In genomic region chr10:110459600-110459999, GRCh38 we compare ENCODE assay signal across 16 cellular contexts. TPM values are rescaled to one million over a fixed set of nuclear protein-coding genes. Genes with fewer than 3 reads are reported as not detected.
DNase-seq lines count a peak whose midpoint lies in the region; ATAC-seq and TF ChIP-seq lines count a peak whose summit lies in the region.
"Had no signal": no experiment of that assay in that cellular context is flagged by ENCODE, and none has a peak within 500 bp of the region (broad histone marks: within the 10 kb centered on the region; RNA-seq: fewer than 3 reads in every experiment).

No MANE protein-coding gene starts in this region.

- ATAC-seq in GM23338 (no peak), PC-3 (no peak), HG02610 (IDR thresholded peaks at IDR 0.05; ENCODE audit: unreplicated experiment) (no peak)
- ATAC-seq in activated CD8-positive, alpha-beta T cell treated with anti-CD3 and anti-CD28 coated beads, Interleukin-2, amount 10 ng/mL, durations not matched to agents 7 days and 5 days: no peak

- H3K9me3 Mint-ChIP-seq in GM23338 (no peaks in the 10 kb centered on the region; the same call in 2 of the 3 replicates), nephron progenitor cell (no peaks in the 10 kb centered on the region)
- no peaks in the 10 kb centered on the region for H3K9me3 Mint-ChIP-seq in activated CD8-positive, alpha-beta T cell treated with anti-CD3 and anti-CD28 coated beads, Interleukin-2, amount 10 ng/mL, durations not matched to agents 7 days and 5 days (ENCODE audit: insufficient read depth)

- TF ChIP-seq CTCF in GM23338 (conservative IDR thresholded peaks at IDR 0.05; ENCODE audit: low read depth in 2 of 2) (no peak), PC-3 (conservative IDR thresholded peaks at IDR 0.05; ENCODE audit: low read depth, low read length) (no peak), nephron progenitor cell (IDR thresholded peaks at IDR 0.05) (no peak)

- CTCF ChIA-PET in PC-3 (lab: Charles Lee): no interaction called here
- CTCF ChIA-PET in activated CD8-positive, alpha-beta T cell treated with anti-CD3 and anti-CD28 coated beads, Interleukin-2, amount 10 ng/mL, durations not matched to agents 7 days and 5 days (lab: Charles Lee): interaction anchor here (1.1 kb wide), 1 partner anchor 19 kb away, joined by 3 read pairs; no protein-coding TSS in a partner anchor

- H4K20me1 ChIP-seq in GM23338 (replicated peaks; ENCODE audit: insufficient read depth) (no peaks in the 10 kb centered on the region), PC-3 (ENCODE audit: low read length) (no peaks in the 10 kb centered on the region)

- H3K9ac ChIP-seq in PC-3 (ENCODE audit: low read length): no peak overlapping the region

- POLR2A ChIA-PET in PC-3 (lab: Charles Lee; ENCODE audit: unreplicated experiment): no interaction called here
- POLR2A ChIA-PET in activated CD8-positive, alpha-beta T cell treated with anti-CD3 and anti-CD28 coated beads, Interleukin-2, amount 10 ng/mL, durations not matched to agents 7 days and 5 days (lab: Charles Lee): no interaction called here

- H3K9me2 ChIP-seq in GM23338 (ENCODE audit: insufficient read depth) (0 out of 2 replicates have a peak, but pooled peaks cover 3% of the 10 kb centered on the region), PC-3 (replicated peaks; ENCODE audit: low read length) (no peaks in the 10 kb centered on the region)

- intact Hi-C loops in PC-3 (cut with micrococcal nuclease): no loop called here

- no peaks in the 10 kb centered on the region for H3F3A ChIP-seq in GM23338 (replicated peaks; ENCODE audit: low read depth)
- H3F3A ChIP-seq in PC-3 (ENCODE audit: low read length, unreplicated experiment): no peaks in the 10 kb centered on the region

- H3K9me3 ChIP-seq in PC-3 (ENCODE audit: low read length): no peaks in the 10 kb centered on the region
- H3K9me3 ChIP-seq: pancreas, transverse colon had no signal

- H3K79me2 ChIP-seq in GM23338 (replicated peaks; ENCODE audit: insufficient read depth): no peaks in the 10 kb centered on the region
- no peaks in the 10 kb centered on the region for H3K79me2 ChIP-seq in PC-3 (ENCODE audit: low read length)

- H3K4me3 ChIP-seq in GM23338 (no peak overlapping the region), PC-3 (ENCODE audit: low read length) (no peak overlapping the region)
- H3K4me3 ChIP-seq: pancreas, transverse colon had no signal

- H3K27me3 Mint-ChIP-seq in GM23338 (ENCODE audit: insufficient read depth, low read depth, poor library complexity) (peaks cover 13% of the 10 kb centered on the region), nephron progenitor cell (ENCODE audit: low read depth, poor library complexity) (peaks cover 4% of the 10 kb centered on the region)
- H3K27me3 Mint-ChIP-seq in activated CD8-positive, alpha-beta T cell treated with anti-CD3 and anti-CD28 coated beads, Interleukin-2, amount 10 ng/mL, durations not matched to agents 7 days and 5 days (ENCODE audit: low read depth): peaks cover 3% of the 10 kb centered on the region

- BruUV-seq in PC-3 (replicated peaks; lab: Mats Ljungman, UMichigan): no TSS peak

- H3K36me3 ChIP-seq in GM23338 (ENCODE audit: insufficient read depth): no peaks in the 10 kb centered on the region
- H3K36me3 ChIP-seq in PC-3 (ENCODE audit: low read depth, low read length): no peaks in the 10 kb centered on the region
- H3K36me3 ChIP-seq: pancreas, transverse colon had no signal

- H2AFZ ChIP-seq in GM23338 (peak overlapping the region; percentile 18; the same call in 1 of the 2 replicates), PC-3 (ENCODE audit: low read length) (peak overlapping the region; percentile 46; the same call in 1 of the 2 replicates)

- no peak overlapping the region for H3K27ac Mint-ChIP-seq in GM23338
- H3K27ac Mint-ChIP-seq in nephron progenitor cell: peak overlapping the region; percentile 90
- H3K27ac Mint-ChIP-seq in activated CD8-positive, alpha-beta T cell treated with anti-CD3 and anti-CD28 coated beads, Interleukin-2, amount 10 ng/mL, durations not matched to agents 7 days and 5 days: no peak overlapping the region

- H3K36me3 Mint-ChIP-seq in GM23338 (ENCODE audit: low read depth) (no peaks in the 10 kb centered on the region), nephron progenitor cell (ENCODE audit: low read depth) (no peaks in the 10 kb centered on the region)
- H3K36me3 Mint-ChIP-seq in activated CD8-positive, alpha-beta T cell treated with anti-CD3 and anti-CD28 coated beads, Interleukin-2, amount 10 ng/mL, durations not matched to agents 7 days and 5 days (ENCODE audit: low read depth): no peaks in the 10 kb centered on the region

- DNase-seq in GM23338 (ENCODE audit: low spot score) (no peak), PC-3 (no peak), dermis blood vessel endothelial cell (peak; percentile 22), nephron progenitor cell (no peak), iPS-NIHi7 (ENCODE audit: extremely low spot score) (no peak)
- no peak for DNase-seq in activated CD8-positive, alpha-beta T cell treated with anti-CD3 and anti-CD28 coated beads, Interleukin-2, amount 10 ng/mL, durations not matched to agents 7 days and 5 days
- DNase-seq: activated gamma-delta T cell treated with Interleukin-2 at 50 U/mL for 16 hours, aorta, NCI-H1092, NCI-H524 treated with DMSO at 0.1 percent for 48 hours, pancreas, small intestine, T-helper 2 cell, transverse colon had no signal

- no peak overlapping the region for H3K4me2 ChIP-seq in GM23338
- H3K4me2 ChIP-seq in PC-3 (ENCODE audit: low read length): 0 out of 2 replicates have a peak overlapping the region, but pooled peaks have one; percentile 10

- H3K4me3 Mint-ChIP-seq in GM23338 (no peak overlapping the region), nephron progenitor cell (peak overlapping the region; percentile 20)
- H3K4me3 Mint-ChIP-seq in activated CD8-positive, alpha-beta T cell treated with anti-CD3 and anti-CD28 coated beads, Interleukin-2, amount 10 ng/mL, durations not matched to agents 7 days and 5 days: no peak overlapping the region

- H3K27ac ChIP-seq in GM23338 (ENCODE audit: low read depth) (no peak overlapping the region), PC-3 (ENCODE audit: low read length) (peak overlapping the region; percentile 27)
- H3K27ac ChIP-seq: HL-60, pancreas had no signal

- H3K4me1 ChIP-seq in GM23338 (ENCODE audit: insufficient read depth) (peaks cover 5% of the 10 kb centered on the region; the same call in 1 of the 2 replicates), PC-3 (ENCODE audit: insufficient read depth, low read length) (peaks cover 29% of the 10 kb centered on the region)
- H3K4me1 ChIP-seq: pancreas, transverse colon had no signal

- H3K4me1 Mint-ChIP-seq in GM23338: peaks cover 13% of the 10 kb centered on the region
- H3K4me1 Mint-ChIP-seq in nephron progenitor cell: peaks cover 88% of the 10 kb centered on the region
- peaks cover 48% of the 10 kb centered on the region for H3K4me1 Mint-ChIP-seq in activated CD8-positive, alpha-beta T cell treated with anti-CD3 and anti-CD28 coated beads, Interleukin-2, amount 10 ng/mL, durations not matched to agents 7 days and 5 days (ENCODE audit: low read depth)

- H3K27me3 ChIP-seq in GM23338 (ENCODE audit: insufficient read depth) (no peaks in the 10 kb centered on the region), PC-3 (ENCODE audit: low read length) (no peaks in the 10 kb centered on the region)
- H3K27me3 ChIP-seq: pancreas, transverse colon had no signal

TF ChIP-seq in GM23338, 12 proteins besides CTCF, POLR2A, EP300 and RAD21:
- TF ChIP-seq STAT1 (IDR thresholded peaks at IDR 0.05; ENCODE audit: unreplicated experiment) (no peak), NANOG (IDR thresholded peaks at IDR 0.05; ENCODE audit: borderline replicate concordance) (no peak), CREB1 (CRISPR knock-in tag; IDR thresholded peaks at IDR 0.05; ENCODE audit: low read depth) (no peak), POLR2AphosphoS5 (IDR thresholded peaks at IDR 0.05; ENCODE audit: low read depth) (no peak)

RNA-seq across cellular contexts. Expression of gene DUSP5, which starts 38.1 kb away (rescaled TPM):
- total RNA-seq in GM23338 (2014; rRNA removed; shearing (Covaris generic)): 35.0 and 35.9 TPM in 2 replicates
- polyA plus RNA-seq in GM23338 (2016; fragmentation: Nextera tagmentation; extraction: Ambion mirVana): 10.8 and 15.4 TPM in 2 replicates
- 205 and 206 TPM in 2 replicates for total RNA-seq in PC-3 (2014; rRNA removed)
- 20.9 and 31.3 TPM in 2 replicates for total RNA-seq in dermis blood vessel endothelial cell
- total RNA-seq in activated CD8-positive, alpha-beta T cell treated with anti-CD3 and anti-CD28 coated beads, Interleukin-2, amount 10 ng/mL, durations not matched to agents 7 days and 5 days: 10 to 100 TPM; 26.8 to 27.8 TPM
